In the genomic region with DNA sequence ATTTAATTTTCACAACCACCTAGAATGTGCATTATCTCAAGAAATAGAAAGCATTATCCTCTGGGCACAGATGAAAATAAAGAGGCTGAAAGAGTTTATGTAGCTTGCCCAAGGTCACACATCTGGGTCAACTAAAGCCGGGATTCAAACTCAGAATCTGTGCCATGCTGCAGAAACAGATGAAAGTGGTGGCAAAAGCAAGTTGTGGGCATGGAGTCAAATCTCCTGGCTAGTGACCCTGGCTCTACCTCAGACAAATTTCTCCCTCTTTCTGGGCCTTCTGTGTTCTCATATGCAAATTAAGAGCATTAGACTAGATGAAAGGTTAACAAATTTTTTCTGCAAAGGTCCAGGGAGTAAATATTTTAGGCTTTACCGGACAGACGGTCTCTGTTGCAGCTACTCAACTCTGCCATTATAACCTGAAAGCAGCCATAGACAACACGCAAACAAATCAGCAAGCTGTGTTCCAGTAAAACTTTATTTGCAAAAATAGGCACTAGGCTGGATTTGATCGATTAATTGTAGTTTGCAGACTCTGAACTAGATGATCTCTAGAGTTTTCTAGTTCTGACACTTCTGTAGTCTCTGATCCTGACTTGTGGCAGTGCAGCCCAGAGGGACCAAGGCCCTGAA, we compare ENCODE assay signal across 19 cellular contexts. TPM values are rescaled to one million over a fixed set of nuclear protein-coding genes. Genes with fewer than 3 reads are reported as not detected.
"Had no signal": no experiment of that assay in that cellular context is flagged by ENCODE, and none has a peak within 500 bp of the region (broad histone marks: within the 10 kb centered on the region; RNA-seq: fewer than 3 reads in every experiment).

No MANE protein-coding gene starts in this region.

- H3K9me3 ChIP-seq: heart left ventricle, left lung, lower lobe of right lung, psoas muscle, spleen, testis, transverse colon had no signal

- DNase-seq: effector memory CD4-positive, alpha-beta T cell; heart left ventricle; hippocampal formation; left lung; lower lobe of right lung; mesenchymal stem cell; midbrain; psoas muscle; retina; spleen; stimulated activated CD4-positive, alpha-beta T cell treated with anti-CD3 and anti-CD28 coated beads, Interleukin-15, amount 100 ng/mL, for 24 hours; stimulated activated CD4-positive, alpha-beta T cell treated with anti-CD3 and anti-CD28 coated beads, Interleukin-1b, Interleukin-23, amount 100 ng/mL, for 48 hours; stimulated activated CD4-positive, alpha-beta T cell treated with anti-CD3 and anti-CD28 coated beads, Interleukin-4, amount 100 ng/mL, for 24 hours; testis; transverse colon had no signal

- H3K4me3 ChIP-seq: heart left ventricle, left lung, lower lobe of right lung, psoas muscle, spleen, testis, transverse colon had no signal

- H3K4me1 ChIP-seq: left lung, psoas muscle, testis had no signal

- H3K36me3 ChIP-seq: heart left ventricle, left lung, lower lobe of right lung, spleen, transverse colon had no signal

- FAIRE-seq: endometrium, frontal cortex had no signal

- H3K27ac ChIP-seq: heart left ventricle, left lung, lower lobe of right lung, psoas muscle, testis had no signal

- H3K27me3 ChIP-seq: testis, transverse colon had no signal

RNA-seq across cellular contexts. Expression of gene ADRA1B, which starts 6.0 kb away (rescaled TPM):
- total RNA-seq: esophagus mucosa; natural killer cell treated with Interleukin-12 subunit alpha and Interleukin-12 subunit beta and Interleukin-15 and Interleukin-18, amount 100 ng/mL, for 72 hours had no signal
